In the genomic region with DNA sequence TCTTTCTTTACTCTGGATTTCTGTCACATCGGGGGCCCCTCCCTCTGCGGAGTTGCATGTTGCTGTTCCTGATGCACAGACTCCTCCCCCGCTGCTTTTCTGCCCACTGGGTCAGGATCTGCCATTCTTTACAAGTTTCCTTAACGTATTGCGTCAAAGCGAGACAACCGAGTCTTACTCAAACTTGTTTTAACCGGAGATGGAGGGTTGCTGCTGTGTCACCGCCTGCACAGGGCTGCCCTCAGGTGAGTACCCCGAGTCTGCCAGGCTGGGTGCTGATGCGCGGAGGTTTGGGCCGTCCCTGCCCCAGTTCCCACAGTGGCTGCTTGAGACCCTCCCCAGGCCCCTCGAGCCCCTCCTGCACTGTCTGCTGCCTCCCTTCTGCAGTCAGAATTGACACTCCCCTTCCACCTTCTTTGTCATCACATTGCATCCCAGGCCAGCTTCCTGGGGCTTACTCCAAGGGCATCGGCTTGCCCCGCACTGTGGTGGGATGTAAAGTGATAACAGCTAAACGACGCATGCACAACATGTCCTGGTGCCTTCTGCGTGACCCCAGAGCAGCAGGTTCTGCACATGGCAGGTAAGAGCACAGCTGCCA, we compare ENCODE assay signal across 1 cellular context.
TF ChIP-seq lines count a peak whose summit lies in the region.

No MANE protein-coding gene starts in this region.

TF ChIP-seq in liver, 16 proteins besides CTCF, POLR2A, EP300 and RAD21 (continued from another document):
- TF ChIP-seq, protein P1, sequence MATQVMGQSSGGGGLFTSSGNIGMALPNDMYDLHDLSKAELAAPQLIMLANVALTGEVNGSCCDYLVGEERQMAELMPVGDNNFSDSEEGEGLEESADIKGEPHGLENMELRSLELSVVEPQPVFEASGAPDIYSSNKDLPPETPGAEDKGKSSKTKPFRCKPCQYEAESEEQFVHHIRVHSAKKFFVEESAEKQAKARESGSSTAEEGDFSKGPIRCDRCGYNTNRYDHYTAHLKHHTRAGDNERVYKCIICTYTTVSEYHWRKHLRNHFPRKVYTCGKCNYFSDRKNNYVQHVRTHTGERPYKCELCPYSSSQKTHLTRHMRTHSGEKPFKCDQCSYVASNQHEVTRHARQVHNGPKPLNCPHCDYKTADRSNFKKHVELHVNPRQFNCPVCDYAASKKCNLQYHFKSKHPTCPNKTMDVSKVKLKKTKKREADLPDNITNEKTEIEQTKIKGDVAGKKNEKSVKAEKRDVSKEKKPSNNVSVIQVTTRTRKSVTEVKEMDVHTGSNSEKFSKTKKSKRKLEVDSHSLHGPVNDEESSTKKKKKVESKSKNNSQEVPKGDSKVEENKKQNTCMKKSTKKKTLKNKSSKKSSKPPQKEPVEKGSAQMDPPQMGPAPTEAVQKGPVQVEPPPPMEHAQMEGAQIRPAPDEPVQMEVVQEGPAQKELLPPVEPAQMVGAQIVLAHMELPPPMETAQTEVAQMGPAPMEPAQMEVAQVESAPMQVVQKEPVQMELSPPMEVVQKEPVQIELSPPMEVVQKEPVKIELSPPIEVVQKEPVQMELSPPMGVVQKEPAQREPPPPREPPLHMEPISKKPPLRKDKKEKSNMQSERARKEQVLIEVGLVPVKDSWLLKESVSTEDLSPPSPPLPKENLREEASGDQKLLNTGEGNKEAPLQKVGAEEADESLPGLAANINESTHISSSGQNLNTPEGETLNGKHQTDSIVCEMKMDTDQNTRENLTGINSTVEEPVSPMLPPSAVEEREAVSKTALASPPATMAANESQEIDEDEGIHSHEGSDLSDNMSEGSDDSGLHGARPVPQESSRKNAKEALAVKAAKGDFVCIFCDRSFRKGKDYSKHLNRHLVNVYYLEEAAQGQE (IDR thresholded peaks at IDR 0.05), result no peak
- TF ChIP-seq, protein P2, sequence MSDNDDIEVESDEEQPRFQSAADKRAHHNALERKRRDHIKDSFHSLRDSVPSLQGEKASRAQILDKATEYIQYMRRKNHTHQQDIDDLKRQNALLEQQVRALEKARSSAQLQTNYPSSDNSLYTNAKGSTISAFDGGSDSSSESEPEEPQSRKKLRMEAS (IDR thresholded peaks at IDR 0.05), result no peak
- no peak for TF ChIP-seq RXRA (IDR thresholded peaks at IDR 0.05)
